13 cellular contexts compared by ENCODE assay signal in genomic region chr6:12279322-12280098, GRCh38. TPM values are rescaled to one million over a fixed set of nuclear protein-coding genes. Genes with fewer than 3 reads are reported as not detected.
A peak's percentile ranks its signal among the peaks of the same experiment; 100 is the strongest.
DNase-seq lines count a peak whose midpoint lies in the region; ATAC-seq, FAIRE-seq and TF ChIP-seq lines count a peak whose summit lies in the region.
"Had no signal": no experiment of that assay in that cellular context is flagged by ENCODE, and none has a peak within 500 bp of the region (broad histone marks: within the 10 kb centered on the region; RNA-seq: fewer than 3 reads in every experiment).

No MANE protein-coding gene starts in this region.

- no peaks in the 10 kb centered on the region for H4K20me1 ChIP-seq in PC-3 (ENCODE audit: low read length)

- DNase-seq in activated naive CD8-positive, alpha-beta T cell treated with anti-CD3 and anti-CD28 coated beads, Interleukin-2, amount 10 ng/mL, durations not matched to agents 7 days and 5 days = no peak
- DNase-seq in activated naive CD8-positive, alpha-beta T cell treated with anti-CD3 and anti-CD28 coated beads, Interleukin-2, amount 50 U/mL, for 24 hours = no peak
- DNase-seq in PC-3 (no peak), fibroblast of mammary gland (ENCODE audit: low read depth) (peak; percentile 33), small intestine (peak; percentile 50), anterior cingulate cortex (lab: John Stamatoyannopoulos, UW) (no peak), NCI-H146 treated with DMSO at 0.1 percent for 48 hours (lab: John Stamatoyannopoulos, UW; ENCODE audit: unreplicated experiment) (no peak)
- no peak for DNase-seq in stimulated activated CD8-positive, alpha-beta memory T cell treated with anti-CD3 and anti-CD28 coated beads, Interleukin-4, amount 100 ng/mL, for 48 hours
- DNase-seq: activated gamma-delta T cell treated with Interleukin-2 at 50 U/mL for 16 hours; effector CD4-positive, alpha-beta T cell; GOT3; NCI-H2029 treated with DMSO at 0.1 percent for 48 hours had no signal

- H3K36me3 Mint-ChIP-seq in activated naive CD8-positive, alpha-beta T cell treated with anti-CD3 and anti-CD28 coated beads, Interleukin-2, amount 10 ng/mL, durations not matched to agents 7 days and 5 days = no peaks in the 10 kb centered on the region
- no peaks in the 10 kb centered on the region for H3K36me3 Mint-ChIP-seq in activated naive CD8-positive, alpha-beta T cell treated with anti-CD3 and anti-CD28 coated beads, Interleukin-2, amount 50 U/mL, for 24 hours (ENCODE audit: low read depth)

- POLR2A ChIA-PET in activated naive CD8-positive, alpha-beta T cell treated with anti-CD3 and anti-CD28 coated beads, Interleukin-2, amount 10 ng/mL, durations not matched to agents 7 days and 5 days (lab: Charles Lee) = no interaction called here
- POLR2A ChIA-PET in PC-3 (lab: Charles Lee; ENCODE audit: unreplicated experiment) = no interaction called here

- H3K4me3 ChIP-seq in PC-3 (ENCODE audit: low read length) (no peak overlapping the region), fibroblast of mammary gland (ENCODE audit: control insufficient read depth, low read depth, low read length) (no peak overlapping the region), small intestine (ENCODE audit: low read depth in 1 of 2, low read length in 2 of 2) (no peak overlapping the region)
- H3K4me3 ChIP-seq: gastroesophageal sphincter had no signal

- H3K27me3 Mint-ChIP-seq in activated naive CD8-positive, alpha-beta T cell treated with anti-CD3 and anti-CD28 coated beads, Interleukin-2, amount 10 ng/mL, durations not matched to agents 7 days and 5 days = peaks cover 2% of the 10 kb centered on the region
- H3K27me3 Mint-ChIP-seq in activated naive CD8-positive, alpha-beta T cell treated with anti-CD3 and anti-CD28 coated beads, Interleukin-2, amount 50 U/mL, for 24 hours = peaks cover 12% of the 10 kb centered on the region

- H3K4me1 ChIP-seq in PC-3 (ENCODE audit: insufficient read depth, low read length) (peaks cover 29% of the 10 kb centered on the region), small intestine (ENCODE audit: control insufficient read depth in 2 of 2, insufficient read depth in 1 of 2, low read depth in 1 of 2, low read length in 1 of 2) (no peaks in the 10 kb centered on the region)

- H3K79me2 ChIP-seq in PC-3 (ENCODE audit: low read length) = no peaks in the 10 kb centered on the region

- no peaks in the 10 kb centered on the region for H3K9me2 ChIP-seq in PC-3 (replicated peaks; ENCODE audit: low read length)

- intact Hi-C loops in PC-3 (cut with micrococcal nuclease) = no loop called here

- peak overlapping the region; percentile 29 for H3K4me2 ChIP-seq in PC-3 (ENCODE audit: low read length)

- H3K4me1 Mint-ChIP-seq in activated naive CD8-positive, alpha-beta T cell treated with anti-CD3 and anti-CD28 coated beads, Interleukin-2, amount 10 ng/mL, durations not matched to agents 7 days and 5 days = peaks cover 10% of the 10 kb centered on the region
- peaks cover 8% of the 10 kb centered on the region for H3K4me1 Mint-ChIP-seq in activated naive CD8-positive, alpha-beta T cell treated with anti-CD3 and anti-CD28 coated beads, Interleukin-2, amount 50 U/mL, for 24 hours

- H3K4me3 Mint-ChIP-seq in activated naive CD8-positive, alpha-beta T cell treated with anti-CD3 and anti-CD28 coated beads, Interleukin-2, amount 10 ng/mL, durations not matched to agents 7 days and 5 days = peak overlapping the region; percentile 53
- H3K4me3 Mint-ChIP-seq in activated naive CD8-positive, alpha-beta T cell treated with anti-CD3 and anti-CD28 coated beads, Interleukin-2, amount 50 U/mL, for 24 hours = no peak overlapping the region

- H3K27ac Mint-ChIP-seq in activated naive CD8-positive, alpha-beta T cell treated with anti-CD3 and anti-CD28 coated beads, Interleukin-2, amount 10 ng/mL, durations not matched to agents 7 days and 5 days = peak overlapping the region; percentile 5
- H3K27ac Mint-ChIP-seq in activated naive CD8-positive, alpha-beta T cell treated with anti-CD3 and anti-CD28 coated beads, Interleukin-2, amount 50 U/mL, for 24 hours = no peak overlapping the region

- WGBS in small intestine, 3 donors = 21 to 46% (median 28%) methylated on average over 4 of the region's 4 CpGs

- H2AFZ ChIP-seq in PC-3 (ENCODE audit: low read length) = no peak overlapping the region

- no TSS peak for BruUV-seq in PC-3 (replicated peaks; lab: Mats Ljungman, UMichigan)

- peaks cover 6% of the 10 kb centered on the region for H3F3A ChIP-seq in PC-3 (ENCODE audit: low read length, unreplicated experiment)

- peak; percentile 80 for FAIRE-seq in small intestine (lab: Jason Lieb, UNC)

- no peak for ATAC-seq in activated naive CD8-positive, alpha-beta T cell treated with anti-CD3 and anti-CD28 coated beads, Interleukin-2, amount 10 ng/mL, durations not matched to agents 7 days and 5 days (ENCODE audit: low read depth)
- ATAC-seq in activated naive CD8-positive, alpha-beta T cell treated with anti-CD3 and anti-CD28 coated beads, Interleukin-2, amount 50 U/mL, for 24 hours = no peak
- no peak for ATAC-seq in PC-3
- ATAC-seq: gastroesophageal sphincter had no signal

- H3K36me3 ChIP-seq in PC-3 (ENCODE audit: low read depth, low read length) (no peaks in the 10 kb centered on the region), small intestine (ENCODE audit: control insufficient read depth in 2 of 2, insufficient read depth in 2 of 2, low read length in 2 of 2) (no peaks in the 10 kb centered on the region)
- H3K36me3 ChIP-seq: gastroesophageal sphincter had no signal

- CTCF ChIA-PET in PC-3 (lab: Charles Lee) = interaction anchor here (1.7 kb wide), 1 partner anchor 8 kb away, joined by 5 read pairs; no protein-coding TSS in a partner anchor

- TF ChIP-seq CTCF in PC-3 (conservative IDR thresholded peaks at IDR 0.05; ENCODE audit: low read depth, low read length) (no peak), fibroblast of mammary gland (conservative IDR thresholded peaks at IDR 0.05; ENCODE audit: control insufficient read depth, insufficient read depth, low read depth, low read length) (no peak)

- H3K9me3 ChIP-seq in PC-3 (ENCODE audit: low read length) = no peaks in the 10 kb centered on the region
- no peaks in the 10 kb centered on the region for H3K9me3 ChIP-seq in small intestine (ENCODE audit: control insufficient read depth, low read depth)
- H3K9me3 ChIP-seq: gastroesophageal sphincter had no signal

- H3K9me3 Mint-ChIP-seq in activated naive CD8-positive, alpha-beta T cell treated with anti-CD3 and anti-CD28 coated beads, Interleukin-2, amount 10 ng/mL, durations not matched to agents 7 days and 5 days = no peaks in the 10 kb centered on the region
- no peaks in the 10 kb centered on the region for H3K9me3 Mint-ChIP-seq in activated naive CD8-positive, alpha-beta T cell treated with anti-CD3 and anti-CD28 coated beads, Interleukin-2, amount 50 U/mL, for 24 hours

- H3K27me3 ChIP-seq in PC-3 (ENCODE audit: low read length) (no peaks in the 10 kb centered on the region), small intestine (ENCODE audit: control insufficient read depth in 2 of 2, insufficient read depth in 2 of 2, low read length in 2 of 2) (no peaks in the 10 kb centered on the region)
- H3K27me3 ChIP-seq: gastroesophageal sphincter had no signal

- peak overlapping the region; percentile 45 for H3K27ac ChIP-seq in PC-3 (ENCODE audit: low read length)
- H3K27ac ChIP-seq in small intestine (ENCODE audit: low read depth in 1 of 2, low read length in 1 of 2) = no peak overlapping the region
- H3K27ac ChIP-seq: gastroesophageal sphincter had no signal

- no peak overlapping the region; the same call in 1 of the 2 replicates for H3K9ac ChIP-seq in PC-3 (ENCODE audit: low read length)

RNA-seq across cellular contexts. Expression of gene EDN1, which starts 10.7 kb away (rescaled TPM):
- total RNA-seq in activated naive CD8-positive, alpha-beta T cell treated with anti-CD3 and anti-CD28 coated beads, Interleukin-2, amount 10 ng/mL, durations not matched to agents 7 days and 5 days = under 1 TPM in 1 of 2 experiments, not detected in 1; 0.14 TPM
- 21.9 and 25.6 TPM in 2 replicates for total RNA-seq in PC-3 (2014; rRNA removed)
- 10 to 100 TPM in 1 of 3 donors, 1 to 10 TPM in 2; 7.3 to 10.1 (median 9.7) TPM for polyA plus RNA-seq in small intestine

Comparison
In these comparisons a context has a peak if more than half of its experiments do, and no peak if none do; other contexts are left out.
1. DNase-seq: peak in fibroblast of mammary gland (single experiment) and small intestine (single experiment); none in activated naive CD8-positive, alpha-beta T cell treated with anti-CD3 and anti-CD28 coated beads, Interleukin-2, amount 10 ng/mL, durations not matched to agents 7 days and 5 days (single experiment), activated naive CD8-positive, alpha-beta T cell treated with anti-CD3 and anti-CD28 coated beads, Interleukin-2, amount 50 U/mL, for 24 hours (single experiment), PC-3 (single experiment), anterior cingulate cortex (0 of 58), NCI-H146 treated with DMSO at 0.1 percent for 48 hours (single experiment) and stimulated activated CD8-positive, alpha-beta memory T cell treated with anti-CD3 and anti-CD28 coated beads, Interleukin-4, amount 100 ng/mL, for 48 hours (single experiment).
2. RNA of gene EDN1, which starts 10.7 kb away (total RNA-seq): 21.9 to 25.6 TPM in PC-3; 0.14 TPM in activated naive CD8-positive, alpha-beta T cell treated with anti-CD3 and anti-CD28 coated beads, Interleukin-2, amount 10 ng/mL, durations not matched to agents 7 days and 5 days; every median in the first group is over 10 times any median in the second.